ENCODE assay signal across 8 cellular contexts in the genomic region with DNA sequence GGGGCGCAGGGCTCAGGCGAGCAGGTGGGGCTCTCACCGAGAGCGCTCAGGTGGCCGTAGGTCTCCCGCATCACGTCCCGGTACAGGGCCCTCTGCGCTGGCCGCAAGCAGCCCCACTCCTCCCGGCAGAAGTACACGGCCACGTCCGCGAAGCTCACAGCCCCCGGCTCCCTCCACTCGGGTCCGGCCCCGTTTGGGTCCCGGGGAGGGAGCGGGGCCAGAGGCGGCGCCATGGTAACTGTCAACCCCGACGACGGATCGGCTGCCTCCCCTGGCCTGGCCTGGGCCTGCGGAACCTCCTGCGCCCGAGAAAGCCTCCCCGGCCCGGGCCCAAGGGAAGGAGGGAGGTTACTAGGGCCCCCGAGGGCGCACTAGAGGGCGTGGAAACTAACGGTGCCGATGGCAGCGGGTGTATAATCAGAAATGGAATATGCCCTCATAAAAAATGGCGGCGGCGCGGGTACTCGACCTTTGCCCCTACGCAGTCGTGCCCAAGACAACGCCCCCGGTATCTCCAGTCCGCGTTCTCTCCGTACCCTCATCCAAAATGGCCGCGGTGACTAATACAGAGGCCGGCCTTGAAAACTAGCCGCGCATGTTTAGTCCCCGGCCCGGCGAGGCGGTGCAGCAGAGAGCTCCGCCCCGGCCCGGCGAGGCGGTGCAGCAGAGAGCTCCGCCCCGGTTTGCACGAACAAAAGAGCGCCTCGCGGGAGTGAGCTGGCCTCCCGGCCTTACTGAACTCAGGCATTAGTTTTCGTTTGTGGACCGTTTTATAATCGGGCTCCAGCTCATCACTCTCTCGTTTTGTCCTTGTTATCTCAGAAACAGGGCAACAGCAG. TPM values are rescaled to one million over a fixed set of nuclear protein-coding genes. Genes with fewer than 3 reads are reported as not detected.
DNase-seq lines count a peak whose midpoint lies in the region; ATAC-seq and TF ChIP-seq lines count a peak whose summit lies in the region.

ZNF764 (minus strand) TSS at position 425 of the 839 bp plus-strand sequence; CDS start at position 233, 192 bp downstream.

- ATAC-seq in GM19463 (IDR thresholded peaks at IDR 0.05; ENCODE audit: unreplicated experiment) (peak; percentile 89), lung (ENCODE audit: insufficient read depth, low FRiP score) (peak; percentile 96)

- H3K9me3 ChIP-seq in ectodermal cell (ENCODE audit: control insufficient read depth, low read length) (no peaks in the 10 kb centered on the region), lung (ENCODE audit: control insufficient read depth in 2 of 2, insufficient read depth in 1 of 2, low read length in 1 of 2) (no peaks in the 10 kb centered on the region)

- 1% methylated on average over 75 of the region's 75 CpGs for WGBS in ectodermal cell, 2 experiments
- 0% methylated on average over 75 of the region's 75 CpGs for WGBS in lung, 2 donors

- peak; percentile 86 for DNase-seq in CMK (ENCODE audit: low read depth)
- DNase-seq in HS-27A (ENCODE audit: low read depth) = peak; percentile 91
- DNase-seq in NK-92 (lab: John Stamatoyannopoulos, UW; ENCODE audit: unreplicated experiment) = peak; percentile 48
- DNase-seq in activated CD8-positive, alpha-beta memory T cell treated with anti-CD3 and anti-CD28 coated beads for 1 hour (ENCODE audit: extremely low read depth in 1 of 2, low read depth in 1 of 2) = peak; percentile 92 to 96
- DNase-seq in lung (ENCODE audit: low spot score) = peak; percentile 98
- DNase-seq in stimulated activated CD4-positive, alpha-beta T cell treated with anti-CD3 and anti-CD28 coated beads, TNF-alpha, amount 100 ng/mL, for 4 hours (ENCODE audit: low read depth in 3 of 3) = peak; percentile 88 to 96 (median 93)

- peak within 1 kb of the TSS; percentile 81 for H3K4me3 ChIP-seq in ectodermal cell (ENCODE audit: insufficient read depth, low read depth, low read length)
- H3K4me3 ChIP-seq in lung = peak within 1 kb of the TSS; percentile 51

- H3K4me1 ChIP-seq in ectodermal cell (ENCODE audit: control insufficient read depth, insufficient read depth, low read length) (peaks cover 5% of the 10 kb centered on the region), lung (ENCODE audit: control insufficient read depth in 2 of 2, insufficient read depth in 2 of 2, low read length in 2 of 2) (peaks cover 0 to 3% of the 10 kb centered on the region in 2 donors)

- no peak for TF ChIP-seq CTCF in lung (IDR thresholded peaks at IDR 0.05; ENCODE audit: control extremely low read depth, extremely low read depth)

- H3K27me3 ChIP-seq in ectodermal cell (ENCODE audit: control insufficient read depth, insufficient read depth, low read length, poor library complexity, severe bottlenecking) (no peaks in the 10 kb centered on the region), lung (ENCODE audit: control insufficient read depth, insufficient read depth) (no peaks in the 10 kb centered on the region)

- H3K36me3 ChIP-seq in ectodermal cell (ENCODE audit: control insufficient read depth, insufficient read depth, low read length) (peaks cover 7% of the 10 kb centered on the region), lung (ENCODE audit: control insufficient read depth in 2 of 2, insufficient read depth in 2 of 2, low read length in 2 of 2) (peaks cover 5 to 20% of the 10 kb centered on the region in 2 donors)

- H3K27ac ChIP-seq in ectodermal cell (ENCODE audit: insufficient read depth, low read depth, low read length, poor library complexity, severe bottlenecking) (peak within 1 kb of the TSS; percentile 86), lung (ENCODE audit: low read depth in 1 of 2, low read length in 1 of 2) (peak within 1 kb of the TSS; percentile 93 to 95)

RNA-seq across cellular contexts. Expression of gene ZNF764, which starts in this region (rescaled TPM):
- 10.1 TPM for polyA plus RNA-seq in ectodermal cell (2013, experiment 1 of 4)
- 9.4 TPM for polyA plus RNA-seq in ectodermal cell (2013, experiment 2 of 4)
- 9.0 TPM for polyA plus RNA-seq in ectodermal cell (2013, experiment 3 of 4)
- 9.8 TPM for polyA plus RNA-seq in ectodermal cell (2013, experiment 4 of 4)
- total RNA-seq in lung = 10 to 100 TPM; 10.4 to 12.6 TPM
- 1 to 10 TPM; 4.9 to 6.1 TPM for polyA plus RNA-seq in lung

Comparison
In these comparisons a context has a peak if more than half of its experiments do, and no peak if none do; other contexts are left out.
1. Peak in every context shown above with its lines: DNase-seq, ATAC-seq, H3K4me3 ChIP-seq and H3K27ac ChIP-seq.
2. DNase-seq: peak in every context shown above with its lines; median percentile 98 in lung; 94 in activated CD8-positive, alpha-beta memory T cell treated with anti-CD3 and anti-CD28 coated beads for 1 hour; 93 in stimulated activated CD4-positive, alpha-beta T cell treated with anti-CD3 and anti-CD28 coated beads, TNF-alpha, amount 100 ng/mL, for 4 hours; 91 in HS-27A; 86 in CMK; 48 in NK-92.